Comparison of ENCODE assay signal across 1 cellular context in genomic region chr1:177872563-177872900, GRCh38.
TF ChIP-seq lines count a peak whose summit lies in the region.

No MANE protein-coding gene starts in this region.

TF ChIP-seq in HepG2, 621 proteins besides CTCF, POLR2A, EP300 and RAD21 (continued from another document and continues in another):
- 0 out of 2 replicates have a peak, but pooled peaks have one; percentile 24 for TF ChIP-seq KLF6 (CRISPR knock-in tag; IDR thresholded peaks at IDR 0.05)
- peak in 1 of 2 experiments; percentile 65; a peak in 1 of 4 replicates for TF ChIP-seq KLF16 (CRISPR knock-in tag; IDR thresholded peaks at IDR 0.05)
- TF ChIP-seq ARID5B (CRISPR knock-in tag; IDR thresholded peaks at IDR 0.05): peak; percentile 95
- TF ChIP-seq ZNF12 (CRISPR knock-in tag; IDR thresholded peaks at IDR 0.05): no peak
- TF ChIP-seq PITX1 (CRISPR knock-in tag; IDR thresholded peaks at IDR 0.05): peak; percentile 21; the same call in 1 of the 2 replicates
- no peak for TF ChIP-seq KAT2B (IDR thresholded peaks at IDR 0.05; ENCODE audit: borderline replicate concordance, low read depth, low read length)
- TF ChIP-seq ZHX2 (IDR thresholded peaks at IDR 0.05; ENCODE audit: low read depth): no peak
- TF ChIP-seq ZHX2 (CRISPR knock-in tag; IDR thresholded peaks at IDR 0.05; ENCODE audit: borderline replicate concordance): no peak
- TF ChIP-seq BCL6 (CRISPR knock-in tag; IDR thresholded peaks at IDR 0.05): peak; percentile 87
- peak; percentile 69; the same call in 1 of the 2 replicates for TF ChIP-seq THRA (CRISPR knock-in tag; IDR thresholded peaks at IDR 0.05; ENCODE audit: borderline replicate concordance)
- TF ChIP-seq NR2F6 (IDR thresholded peaks at IDR 0.05): peak; percentile 97
- TF ChIP-seq NR2F6 (CRISPR knock-in tag; IDR thresholded peaks at IDR 0.05): peak; percentile 92
- no peak for TF ChIP-seq PAWR (CRISPR knock-in tag; IDR thresholded peaks at IDR 0.05; ENCODE audit: borderline replicate concordance)
- TF ChIP-seq RXRB (CRISPR knock-in tag; IDR thresholded peaks at IDR 0.05; ENCODE audit: borderline replicate concordance): peak; percentile 84; the same call in 1 of the 2 replicates
- TF ChIP-seq ESRRA (CRISPR knock-in tag; IDR thresholded peaks at IDR 0.05; ENCODE audit: low read depth): peak; percentile 68; the same call in 1 of the 2 replicates
- TF ChIP-seq ELK4 (CRISPR knock-in tag; IDR thresholded peaks at IDR 0.05; ENCODE audit: borderline replicate concordance): no peak
- TF ChIP-seq SKI (IDR thresholded peaks at IDR 0.05; ENCODE audit: partially characterized antibody): peak; percentile 69
- no peak for TF ChIP-seq GABPA (IDR thresholded peaks at IDR 0.05; ENCODE audit: low read depth, low read length)
- TF ChIP-seq GABPA (CRISPR knock-in tag; IDR thresholded peaks at IDR 0.05; ENCODE audit: low read depth): 0 out of 2 replicates have a peak, but pooled peaks have one; percentile 2
- peak; percentile 78 for TF ChIP-seq HDAC2 (CRISPR knock-in tag; IDR thresholded peaks at IDR 0.05)
- TF ChIP-seq ZGPAT (CRISPR knock-in tag; IDR thresholded peaks at IDR 0.05): peak; percentile 53; the same call in 1 of the 2 replicates
- peak; percentile 72 for TF ChIP-seq TCF7 (IDR thresholded peaks at IDR 0.05; ENCODE audit: low read depth)
- TF ChIP-seq IRF2 (CRISPR knock-in tag; IDR thresholded peaks at IDR 0.05): 0 out of 2 replicates have a peak, but pooled peaks have one; percentile 40
- peak; percentile 54; the same call in 1 of the 2 replicates for TF ChIP-seq ZNF331 (CRISPR knock-in tag; IDR thresholded peaks at IDR 0.05)
- no peak for TF ChIP-seq MTF2 (CRISPR knock-in tag; IDR thresholded peaks at IDR 0.05; ENCODE audit: borderline replicate concordance)
- TF ChIP-seq TBX2 (CRISPR knock-in tag; IDR thresholded peaks at IDR 0.05; ENCODE audit: borderline replicate concordance): 0 out of 2 replicates have a peak, but pooled peaks have one; percentile 27
- peak; percentile 32; the same call in 1 of the 2 replicates for TF ChIP-seq GATA4 (IDR thresholded peaks at IDR 0.05; ENCODE audit: borderline replicate concordance, low read depth)
- peak; percentile 20; the same call in 1 of the 2 replicates for TF ChIP-seq THAP11 (CRISPR knock-in tag; IDR thresholded peaks at IDR 0.05)
- peak; percentile 67; the same call in 1 of the 2 replicates for TF ChIP-seq RCOR2 (CRISPR knock-in tag; IDR thresholded peaks at IDR 0.05)
- 0 out of 2 replicates have a peak, but pooled peaks have one; percentile 69 for TF ChIP-seq ZSCAN9 (CRISPR knock-in tag; IDR thresholded peaks at IDR 0.05; ENCODE audit: borderline replicate concordance)
- peak; percentile 56; the same call in 1 of the 2 replicates for TF ChIP-seq FOXO1 (CRISPR knock-in tag; IDR thresholded peaks at IDR 0.05)
- peak; percentile 63; the same call in 1 of the 2 replicates for TF ChIP-seq ISL2 (CRISPR knock-in tag; IDR thresholded peaks at IDR 0.05)
- TF ChIP-seq ELF3 (CRISPR knock-in tag; IDR thresholded peaks at IDR 0.05): peak; percentile 76
- TF ChIP-seq SOX6 (IDR thresholded peaks at IDR 0.05): no peak
- peak; percentile 80 for TF ChIP-seq SOX6 (CRISPR knock-in tag; IDR thresholded peaks at IDR 0.05)
- TF ChIP-seq TFAP4 (IDR thresholded peaks at IDR 0.05; ENCODE audit: borderline replicate concordance, low read depth): peak; percentile 38; the same call in 1 of the 2 replicates
- peak; percentile 92 for TF ChIP-seq ZNF503 (CRISPR knock-in tag; IDR thresholded peaks at IDR 0.05)
- TF ChIP-seq ARID4A (CRISPR knock-in tag; IDR thresholded peaks at IDR 0.05; ENCODE audit: borderline replicate concordance): no peak; the same call in 1 of the 2 replicates
